In the genomic region with DNA sequence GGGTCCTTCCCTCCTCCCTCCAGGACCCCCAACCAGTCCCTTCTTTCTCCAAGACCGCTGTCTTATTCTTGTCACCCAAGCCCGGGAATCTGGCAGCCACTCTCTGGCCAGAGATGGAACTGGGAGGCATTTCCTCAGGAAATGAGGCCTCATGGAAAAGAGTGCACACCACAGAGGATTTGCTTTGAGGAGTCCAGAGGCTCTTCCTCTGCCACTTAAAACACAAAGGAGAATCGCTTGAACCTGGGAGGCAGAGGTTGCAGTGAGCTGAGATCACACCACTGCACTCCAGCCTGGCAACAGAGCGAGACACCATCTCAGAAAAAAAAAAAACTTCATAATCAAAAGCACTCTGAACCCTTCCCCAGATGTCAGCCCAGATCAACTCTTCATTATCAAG, we compare ENCODE assay signal across 29 cellular contexts.
"Had no signal": no experiment of that assay in that cellular context is flagged by ENCODE, and none has a peak within 500 bp of the region (broad histone marks: within the 10 kb centered on the region; RNA-seq: fewer than 3 reads in every experiment).

No MANE protein-coding gene starts in this region.

- H3K27ac ChIP-seq: PC-9, RWPE1, SJCRH30, SK-N-MC had no signal

- H3K9me3 ChIP-seq: MG63, SJCRH30 had no signal

- H3K4me3 ChIP-seq: MG63, PC-9, SJCRH30, SK-N-MC had no signal

- H3K27me3 ChIP-seq: MG63 had no signal

- H3K36me3 ChIP-seq: MG63, SJCRH30 had no signal

- DNase-seq: KG1, MG63, NCI-H1048, NCI-H1092 treated with DMSO at 0.1 percent for 48 hours, NCI-H1105 treated with DMSO at 0.1 percent for 48 hours, NCI-H1417, NCI-H1436, NCI-H146, NCI-H1694, NCI-H187, NCI-H1930, NCI-H2029 treated with DMSO at 0.1 percent for 48 hours, NCI-H2081 treated with DMSO at 0.1 percent for 48 hours, NCI-H2107, NCI-H2171, NCI-H226, NCI-H446 treated with DMSO at 0.1 percent for 48 hours, NCI-H510A, NCI-H524, NCI-H526, NCI-H69, NCI-H748 treated with DMSO at 0.1 percent for 48 hours, NCI-H82, PC-9, SHP77, SIG-M5, SJCRH30 had no signal

- H3K4me1 ChIP-seq: SJCRH30 had no signal
